In genomic region chr7:135877799-135878198, GRCh38 we compare ENCODE assay signal across 11 cellular contexts.
DNase-seq lines count a peak whose midpoint lies in the region; ATAC-seq and TF ChIP-seq lines count a peak whose summit lies in the region.
"Had no signal": no experiment of that assay in that cellular context is flagged by ENCODE, and none has a peak within 500 bp of the region (broad histone marks: within the 10 kb centered on the region; RNA-seq: fewer than 3 reads in every experiment).

No MANE protein-coding gene starts in this region.

- peaks cover 2% of the 10 kb centered on the region for H3K27me3 ChIP-seq in IMR-90 (ENCODE audit: control insufficient read depth, insufficient read depth, low read length)
- no peaks in the 10 kb centered on the region for H3K27me3 ChIP-seq in neuronal stem cell (ENCODE audit: control insufficient read depth in 3 of 3, insufficient read depth in 3 of 3, low read depth in 1 of 3, low read length in 3 of 3)
- H3K27me3 ChIP-seq in thyroid gland = no peaks in the 10 kb centered on the region

- no peak overlapping the region for H3K27ac Mint-ChIP-seq in osteocyte (ENCODE audit: unreplicated experiment)
- H3K27ac Mint-ChIP-seq: effector memory CD8-positive, alpha-beta T cell; naive B cell had no signal

- H3K36me3 ChIP-seq in IMR-90 (ENCODE audit: control insufficient read depth, insufficient read depth, low read length) = no peaks in the 10 kb centered on the region
- no peaks in the 10 kb centered on the region for H3K36me3 ChIP-seq in neuronal stem cell (replicated peaks in 1 of 2; ENCODE audit: control insufficient read depth in 2 of 2, insufficient read depth in 2 of 2, low read length in 2 of 2)
- H3K36me3 ChIP-seq in thyroid gland = no peaks in the 10 kb centered on the region

- H4K5ac ChIP-seq in IMR-90 (ENCODE audit: low read depth, low read length) = no peak overlapping the region

- H3K4ac ChIP-seq in IMR-90 (ENCODE audit: low read depth, low read length) (no peak overlapping the region), neuronal stem cell (ENCODE audit: low read length) (no peak overlapping the region)

- no peaks in the 10 kb centered on the region for H3K79me1 ChIP-seq in IMR-90 (ENCODE audit: low read depth in 1 of 2, low read length in 2 of 2)
- H3K79me1 ChIP-seq in neuronal stem cell (ENCODE audit: low read depth, low read length) = no peaks in the 10 kb centered on the region

- no peaks in the 10 kb centered on the region for H3K4me1 ChIP-seq in IMR-90 (ENCODE audit: control insufficient read depth, insufficient read depth, low read length)
- H3K4me1 ChIP-seq in neuronal stem cell (ENCODE audit: control insufficient read depth in 2 of 2, insufficient read depth in 1 of 2, low read depth in 1 of 2, low read length in 2 of 2) = no peaks in the 10 kb centered on the region
- H3K4me1 ChIP-seq in thyroid gland = no peaks in the 10 kb centered on the region

- H3K9me1 ChIP-seq in IMR-90 (ENCODE audit: insufficient read depth, low read length) = no peaks in the 10 kb centered on the region

- H4K20me1 ChIP-seq in IMR-90 (ENCODE audit: insufficient read depth, low read length) = no peaks in the 10 kb centered on the region

- no peak overlapping the region for H3K4me3 ChIP-seq in IMR-90 (ENCODE audit: insufficient read depth, low read depth, low read length)
- no peak overlapping the region for H3K4me3 ChIP-seq in astrocyte of the cerebellum (ENCODE audit: low read depth, low read length)
- no peak overlapping the region for H3K4me3 ChIP-seq in neuronal stem cell (ENCODE audit: low read length in 2 of 2)
- H3K4me3 ChIP-seq in thyroid gland (replicated peaks in 1 of 3) = no peak overlapping the region

- TF ChIP-seq CTCF in IMR-90 (conservative IDR thresholded peaks at IDR 0.05; ENCODE audit: low read depth, low read length) (no peak), astrocyte of the cerebellum (IDR thresholded peaks at IDR 0.05; ENCODE audit: low read depth, low read length, missing control alignments) (no peak), osteocyte (IDR thresholded peaks at IDR 0.05) (no peak), thyroid gland (IDR thresholded peaks at IDR 0.05) (no peak)

- H3K4me3 Mint-ChIP-seq in osteocyte (ENCODE audit: unreplicated experiment) = no peak overlapping the region
- H3K4me3 Mint-ChIP-seq: effector memory CD8-positive, alpha-beta T cell had no signal

- H3K9me3 Mint-ChIP-seq in osteocyte (ENCODE audit: unreplicated experiment) = no peaks in the 10 kb centered on the region
- H3K9me3 Mint-ChIP-seq: effector memory CD8-positive, alpha-beta T cell had no signal

- TF ChIP-seq POLR2A in IMR-90 (IDR thresholded peaks at IDR 0.05; ENCODE audit: low read depth, low read length) (no peak), thyroid gland (IDR thresholded peaks at IDR 0.05) (no peak)

- H2BK20ac ChIP-seq in IMR-90 (ENCODE audit: low read depth, low read length) = no peak overlapping the region

- H3K27ac ChIP-seq in IMR-90 (ENCODE audit: insufficient read depth, low read length) = no peak overlapping the region
- no peak overlapping the region for H3K27ac ChIP-seq in neuronal stem cell (replicated peaks; ENCODE audit: low read length)
- no peak overlapping the region for H3K27ac ChIP-seq in thyroid gland

- WGBS in IMR-90 (ENCODE audit: extremely low coverage in 2 of 2, insufficient read length in 1 of 2), 2 experiments = 36% methylated on average over 4 of the region's 5 CpGs; no CpG with 5 or more reads in 1 of the 2 experiments
- no CpG with 5 or more reads among the region's 5 CpGs for WGBS in neuronal stem cell (ENCODE audit: extremely low coverage in 2 of 2, insufficient read length in 2 of 2, insufficient replicate concordance in 1 of 2), 2 donors
- 71 to 78% methylated on average over 5 of the region's 5 CpGs for WGBS in thyroid gland, 2 donors

- H2BK12ac ChIP-seq in neuronal stem cell (ENCODE audit: low read length) = no peak overlapping the region

- dilution Hi-C loops in IMR-90 (cut with HindIII; ENCODE audit: low sequenced_read_pairs, unreplicated experiment) = no loop called here

- H4K91ac ChIP-seq in IMR-90 (ENCODE audit: insufficient read depth, low read depth, low read length) = no peak overlapping the region
- H4K91ac ChIP-seq in neuronal stem cell (ENCODE audit: low read depth, low read length, poor library complexity) = no peak overlapping the region

- H3K4me1 Mint-ChIP-seq in osteocyte (ENCODE audit: unreplicated experiment) = no peaks in the 10 kb centered on the region
- H3K4me1 Mint-ChIP-seq: naive B cell had no signal

- no peak overlapping the region for H2BK120ac ChIP-seq in IMR-90 (ENCODE audit: low read depth, low read length)
- H2BK120ac ChIP-seq in neuronal stem cell (ENCODE audit: low read depth, low read length) = no peak overlapping the region

- intact Hi-C loops in IMR-90 (cut with micrococcal nuclease) (no loop called here), thyroid gland (cut with DNase I) (no loop called here)

- H3K9ac ChIP-seq in IMR-90 (ENCODE audit: low read depth, low read length) = no peak overlapping the region
- H3K9ac ChIP-seq in neuronal stem cell (ENCODE audit: low read depth, low read length, poor library complexity) = no peak overlapping the region

- H3K4me2 ChIP-seq in IMR-90 (ENCODE audit: low read depth, low read length) = no peak overlapping the region
- H3K4me2 ChIP-seq in neuronal stem cell (ENCODE audit: insufficient read depth, low read length, poor library complexity, severe bottlenecking) = no peak overlapping the region

- TF ChIP-seq RAD21 in IMR-90 (IDR thresholded peaks at IDR 0.05; ENCODE audit: low read length) = no peak

- ATAC-seq in GM18909 (IDR thresholded peaks at IDR 0.05; ENCODE audit: poor library complexity, unreplicated experiment) (peak; percentile 95), IMR-90 (ENCODE audit: low read depth) (no peak), HG03039 (IDR thresholded peaks at IDR 0.05; ENCODE audit: unreplicated experiment) (no peak)
- ATAC-seq: effector memory CD8-positive, alpha-beta T cell had no signal

- H4K8ac ChIP-seq in IMR-90 (ENCODE audit: low read depth in 2 of 2, low read length in 2 of 2) = no peak overlapping the region
- H4K8ac ChIP-seq in neuronal stem cell (ENCODE audit: low read depth, low read length) = no peak overlapping the region

- H3K56ac ChIP-seq in IMR-90 (ENCODE audit: extremely low read depth, insufficient read depth, low read length) = no peak overlapping the region

- in situ Hi-C loops in IMR-90 (cut with MboI; ENCODE audit: low sequenced_read_pairs) = no loop called here
- in situ Hi-C loops in astrocyte of the cerebellum (cut with HindIII; ENCODE audit: low sequenced_read_pairs) = no loop called here

- H3K36me3 Mint-ChIP-seq in osteocyte (ENCODE audit: unreplicated experiment) = no peaks in the 10 kb centered on the region

- H3K9me3 ChIP-seq in IMR-90 (ENCODE audit: control insufficient read depth, insufficient read depth, low read length) = no peaks in the 10 kb centered on the region
- H3K9me3 ChIP-seq in neuronal stem cell (replicated peaks in 1 of 2; ENCODE audit: control insufficient read depth in 2 of 2, insufficient read depth in 1 of 2, low read depth in 1 of 2, low read length in 2 of 2) = no peaks in the 10 kb centered on the region
- no peaks in the 10 kb centered on the region for H3K9me3 ChIP-seq in thyroid gland

- POLR2A ChIA-PET in IMR-90 (lab: Charles Lee; ENCODE audit: unreplicated experiment) = no interaction called here

- no peak overlapping the region for H3K23ac ChIP-seq in IMR-90 (ENCODE audit: low read depth, low read length)
- H3K23ac ChIP-seq in neuronal stem cell (ENCODE audit: low read depth, low read length, poor library complexity) = no peak overlapping the region

- H3K18ac ChIP-seq in IMR-90 (ENCODE audit: low read depth, low read length) (no peak overlapping the region), neuronal stem cell (ENCODE audit: low read length) (no peak overlapping the region)

- peaks cover 26% of the 10 kb centered on the region for H3K27me3 Mint-ChIP-seq in osteocyte (ENCODE audit: unreplicated experiment)

- no peak overlapping the region for H3K14ac ChIP-seq in IMR-90 (replicated peaks; ENCODE audit: low read depth, low read length)
- H3K14ac ChIP-seq in neuronal stem cell (ENCODE audit: low read length) = no peak overlapping the region

- H2AK5ac ChIP-seq in IMR-90 (ENCODE audit: low read depth, low read length) (no peak overlapping the region), neuronal stem cell (ENCODE audit: low read depth, low read length) (no peak overlapping the region)

- no TSS peak for BruUV-seq in IMR-90 (replicated peaks; lab: Mats Ljungman, UMichigan)

- H2BK15ac ChIP-seq in IMR-90 (ENCODE audit: low read depth, low read length) (no peak overlapping the region), neuronal stem cell (ENCODE audit: low read length) (no peak overlapping the region)

- DNase-seq in IMR-90 = peak; percentile 33
- DNase-seq in astrocyte of the cerebellum (ENCODE audit: low read depth) = peak; percentile 46
- DNase-seq in non-pigmented ciliary epithelial cell (ENCODE audit: low read depth) = peak; percentile 37
- DNase-seq in neuronal stem cell (ENCODE audit: low spot score) = no peak
- DNase-seq in osteocyte (ENCODE audit: extremely low spot score, unreplicated experiment) = no peak
- no peak for DNase-seq in thyroid gland
- DNase-seq: activated CD8-positive, alpha-beta memory T cell treated with anti-CD3 and anti-CD28 coated beads, Interleukin-2, amount 50 U/mL, for 48 hours; effector memory CD8-positive, alpha-beta T cell; naive B cell had no signal

- H2AFZ ChIP-seq in IMR-90 (replicated peaks; ENCODE audit: low read length, poor library complexity) (no peak overlapping the region), neuronal stem cell (ENCODE audit: low read length) (no peak overlapping the region)

- CTCF ChIA-PET in IMR-90 (lab: Yijun Ruan, JAX) = no interaction called here

- H2BK5ac ChIP-seq in IMR-90 (ENCODE audit: low read depth, low read length, poor library complexity, severe bottlenecking) = no peak overlapping the region
- no peak overlapping the region for H2BK5ac ChIP-seq in neuronal stem cell (ENCODE audit: low read length)

- H2AK9ac ChIP-seq in IMR-90 (replicated peaks; ENCODE audit: low read depth, low read length, poor library complexity) = no peak overlapping the region

TF ChIP-seq in IMR-90, 13 proteins besides CTCF, POLR2A, EP300 and RAD21 (continues in another document):
- TF ChIP-seq CEBPB (IDR thresholded peaks at IDR 0.05; ENCODE audit: low read depth, low read length) = peak; percentile 75
- no peak for TF ChIP-seq RFX5 (IDR thresholded peaks at IDR 0.05; ENCODE audit: low read depth, low read length)
- no peak for TF ChIP-seq MXI1 (IDR thresholded peaks at IDR 0.05; ENCODE audit: borderline replicate concordance, low read depth, low read length)
- no peak for TF ChIP-seq RCOR1 (IDR thresholded peaks at IDR 0.05; ENCODE audit: insufficient replicate concordance, low read length)

Comparison
In these comparisons a context has a peak if more than half of its experiments do, and no peak if none do; other contexts are left out.
1. DNase-seq: peak in IMR-90 (single experiment), astrocyte of the cerebellum (single experiment) and non-pigmented ciliary epithelial cell (single experiment); none in neuronal stem cell (single experiment), osteocyte (single experiment) and thyroid gland (0 of 2).